17 cellular contexts compared by ENCODE assay signal in genomic region chr18:13225261-13225660, GRCh38. TPM values are rescaled to one million over a fixed set of nuclear protein-coding genes. Genes with fewer than 3 reads are reported as not detected.
DNase-seq lines count a peak whose midpoint lies in the region; ATAC-seq, FAIRE-seq and TF ChIP-seq lines count a peak whose summit lies in the region.
"Had no signal": no experiment of that assay in that cellular context is flagged by ENCODE, and none has a peak within 500 bp of the region (broad histone marks: within the 10 kb centered on the region; RNA-seq: fewer than 3 reads in every experiment).

No MANE protein-coding gene starts in this region.

- H3K36me3 ChIP-seq in heart left ventricle (peaks cover 0 to 6% (median 0%) of the 10 kb centered on the region in 9 donors), gastroesophageal sphincter (no peaks in the 10 kb centered on the region)
- peaks cover 0 to 61% (median 31%) of the 10 kb centered on the region in 11 experiments; a peak in 14 of 22 replicates for H3K36me3 ChIP-seq in BLaER1 treated with 17β-estradiol and CSF1 and Interleukin-3, amounts not matched to agents 10 nM and 100 nM
- H3K36me3 ChIP-seq: BE2C had no signal

- ATAC-seq in heart left ventricle (no peak), gastroesophageal sphincter (no peak), GM21528 (IDR thresholded peaks at IDR 0.05; ENCODE audit: low FRiP score, unreplicated experiment) (no peak), GM18498 (IDR thresholded peaks at IDR 0.05; ENCODE audit: unreplicated experiment) (no peak)

- intact Hi-C loops in cardiac septum (cut with DNase I) (no loop called here), heart left ventricle (cut with DNase I) (loop anchor here in 3 of 10 donors (5.0 to 10.0 kb wide), 3 partner anchors 42 to 190 kb away; no protein-coding TSS in a partner anchor)

- no peak for TF ChIP-seq EP300 in gastroesophageal sphincter (IDR thresholded peaks at IDR 0.05)

- H3K27me3 ChIP-seq in heart left ventricle (no peaks in the 10 kb centered on the region), gastroesophageal sphincter (no peaks in the 10 kb centered on the region)
- no peaks in the 10 kb centered on the region for H3K27me3 ChIP-seq in BLaER1 treated with 17β-estradiol and CSF1 and Interleukin-3, amounts not matched to agents 10 nM and 100 nM
- H3K27me3 ChIP-seq: BE2C had no signal

- H3K4me3 ChIP-seq in heart left ventricle (no peak overlapping the region), gastroesophageal sphincter (no peak overlapping the region)
- H3K4me3 ChIP-seq in BLaER1 treated with 17β-estradiol and CSF1 and Interleukin-3, amounts not matched to agents 10 nM and 100 nM: no peak overlapping the region

- TF ChIP-seq CTCF in heart left ventricle (IDR thresholded peaks at IDR 0.05): no peak
- no peak for TF ChIP-seq CTCF in gastroesophageal sphincter (IDR thresholded peaks at IDR 0.05)

- H3K4me1 ChIP-seq in heart left ventricle: peaks cover 14 to 76% (median 52%) of the 10 kb centered on the region in 12 donors
- H3K4me1 ChIP-seq in BLaER1 treated with 17β-estradiol and CSF1 and Interleukin-3, amounts not matched to agents 10 nM and 100 nM: peaks cover 52 to 82% (median 62%) of the 10 kb centered on the region in 10 experiments
- peaks cover 7 to 66% (median 44%) of the 10 kb centered on the region in 3 donors for H3K4me1 ChIP-seq in gastroesophageal sphincter

- peak overlapping the region; percentile 91 to 100 (median 97); a peak in 17 of 22 replicates for H3K4me2 ChIP-seq in BLaER1 treated with 17β-estradiol and CSF1 and Interleukin-3, amounts not matched to agents 10 nM and 100 nM

- H3K9me3 ChIP-seq in heart left ventricle (no peaks in the 10 kb centered on the region), gastroesophageal sphincter (no peaks in the 10 kb centered on the region)
- no peaks in the 10 kb centered on the region for H3K9me3 ChIP-seq in BLaER1 treated with 17β-estradiol and CSF1 and Interleukin-3, amounts not matched to agents 10 nM and 100 nM (replicated peaks in 1 of 11)
- H3K9me3 ChIP-seq: BE2C had no signal

- peak; percentile 38 for DNase-seq in cardiac septum (ENCODE audit: low spot score)
- DNase-seq in heart left ventricle: no peak
- DNase-seq in urothelium cell line (ENCODE audit: low spot score): no peak
- DNase-seq: ACHN; BE2C; CD4-positive, alpha-beta memory T cell; DMS153; DMS79; GDM1; H9 had no signal

- no peak overlapping the region for H3K9ac ChIP-seq in BLaER1 treated with 17β-estradiol and CSF1 and Interleukin-3, amounts not matched to agents 10 nM and 100 nM

- 75 to 87% (median 81%) methylated on average over 5 of the region's 5 CpGs for WGBS in heart left ventricle, 4 donors
- 92% methylated on average over 4 of the region's 5 CpGs; no CpG with 5 or more reads in 1 of the 2 donors for WGBS in gastroesophageal sphincter (ENCODE audit: low coverage in 1 of 2), 2 donors

- H4K20me1 ChIP-seq in BLaER1 treated with 17β-estradiol and CSF1 and Interleukin-3, amounts not matched to agents 10 nM and 100 nM: peaks cover 0 to 83% (median 7%) of the 10 kb centered on the region in 11 experiments; a peak in 10 of 22 replicates

- peak overlapping the region in 2 of 12 donors; percentile 2 to 89 for H3K27ac ChIP-seq in heart left ventricle
- peak overlapping the region in 6 of 11 experiments; percentile 61 to 85 (median 78); a peak in 7 of 22 replicates for H3K27ac ChIP-seq in BLaER1 treated with 17β-estradiol and CSF1 and Interleukin-3, amounts not matched to agents 10 nM and 100 nM
- H3K27ac ChIP-seq in gastroesophageal sphincter: peak overlapping the region in 3 of 4 donors; percentile 48 to 93 (median 92)

- no peak for TF ChIP-seq POLR2A in heart left ventricle (IDR thresholded peaks at IDR 0.05)
- TF ChIP-seq POLR2A in gastroesophageal sphincter (IDR thresholded peaks at IDR 0.05): no peak

- peak; percentile 48 for FAIRE-seq in urothelium cell line (lab: Jason Lieb, UNC)
- FAIRE-seq: A204.1, GM12892, H1 had no signal

RNA-seq across cellular contexts. Expression of gene LDLRAD4, which starts 6.7 kb away (rescaled TPM):
- total RNA-seq in cardiac septum (23.3 TPM), heart left ventricle (10 to 100 TPM; 25.2 to 44.0 (median 34.0) TPM), gastroesophageal sphincter (10 to 100 TPM; 28.1 to 85.9 (median 55.2) TPM)
- polyA plus RNA-seq in heart left ventricle: 10 to 100 TPM; 10.4 to 14.6 TPM
